10 cellular contexts compared by ENCODE assay signal in genomic region chr6:26743157-26743821, GRCh38.
DNase-seq lines count a peak whose midpoint lies in the region; ATAC-seq and TF ChIP-seq lines count a peak whose summit lies in the region.
"Had no signal": no experiment of that assay in that cellular context is flagged by ENCODE, and none has a peak within 500 bp of the region (broad histone marks: within the 10 kb centered on the region; RNA-seq: fewer than 3 reads in every experiment).

No MANE protein-coding gene starts in this region.

- no peak for ATAC-seq in gastroesophageal sphincter

- H3F3A ChIP-seq in neural cell (ENCODE audit: insufficient read depth, low read length, poor library complexity, severe bottlenecking): no peaks in the 10 kb centered on the region

- no peaks in the 10 kb centered on the region for H3K36me3 ChIP-seq in neural cell (ENCODE audit: insufficient read depth, low read length)
- no peaks in the 10 kb centered on the region for H3K36me3 ChIP-seq in gastroesophageal sphincter

- DNase-seq in ELF-1 (ENCODE audit: low read depth, low spot score) (peak; percentile 87), NB4 (ENCODE audit: low read depth) (peak; percentile 0), epithelial cell of proximal tubule (ENCODE audit: low read depth) (no peak), T-helper 1 cell (no peak), posterior vena cava (ENCODE audit: low spot score) (no peak), NCI-H2227 treated with DMSO at 0.1 percent for 48 hours (lab: John Stamatoyannopoulos, UW) (no peak)
- DNase-seq: SHP77 had no signal

- H3K4me1 ChIP-seq in gastroesophageal sphincter: no peaks in the 10 kb centered on the region

- H4K20me1 ChIP-seq in neural cell (ENCODE audit: insufficient read depth): no peaks in the 10 kb centered on the region

- intact Hi-C loops in posterior vena cava (cut with DNase I): no loop called here

- WGBS in gastroesophageal sphincter (ENCODE audit: low coverage in 1 of 2), 2 donors: 4 to 6% methylated on average over 4 to 18 of the region's 28 CpGs

- H2AFZ ChIP-seq in neural cell (ENCODE audit: low read depth, low read length): no peak overlapping the region

- no peak overlapping the region for H3K4me2 ChIP-seq in neural cell (ENCODE audit: low read length)
- H3K4me2 ChIP-seq: KMS-11 had no signal

- no peaks in the 10 kb centered on the region for H3K79me2 ChIP-seq in neural cell (replicated peaks; ENCODE audit: insufficient read depth, low read length)

- no peaks in the 10 kb centered on the region for H3K9me2 ChIP-seq in neural cell (ENCODE audit: insufficient read depth, low read length)

- H3K27ac ChIP-seq in neural cell (ENCODE audit: low read length) (no peak overlapping the region), gastroesophageal sphincter (no peak overlapping the region)
- H3K27ac ChIP-seq: KMS-11 had no signal

- TF ChIP-seq POLR2A in NB4 (IDR thresholded peaks at IDR 0.05; ENCODE audit: extremely low read depth, insufficient read length): no peak
- TF ChIP-seq POLR2A in gastroesophageal sphincter (IDR thresholded peaks at IDR 0.05): no peak

- H3K4me3 ChIP-seq in NB4 (ENCODE audit: low read depth, low read length): no peak overlapping the region
- peak overlapping the region; percentile 56 for H3K4me3 ChIP-seq in epithelial cell of proximal tubule (ENCODE audit: low read depth, low read length)
- peak overlapping the region; percentile 60 for H3K4me3 ChIP-seq in neural cell (ENCODE audit: low read length)
- no peak overlapping the region for H3K4me3 ChIP-seq in gastroesophageal sphincter

- H3K9me3 ChIP-seq in neural cell (ENCODE audit: low read length) (no peaks in the 10 kb centered on the region), gastroesophageal sphincter (no peaks in the 10 kb centered on the region)

- peak overlapping the region; percentile 16 for H3K9ac ChIP-seq in neural cell (ENCODE audit: low read length)
- H3K9ac ChIP-seq: KMS-11 had no signal

- no peak for TF ChIP-seq RAD21 in neural cell (conservative IDR thresholded peaks at IDR 0.05)

- TF ChIP-seq CTCF in NB4 (IDR thresholded peaks at IDR 0.05; ENCODE audit: low read depth, low read length) (no peak), epithelial cell of proximal tubule (conservative IDR thresholded peaks at IDR 0.05; ENCODE audit: low read depth, low read length) (no peak), neural cell (IDR thresholded peaks at IDR 0.05; ENCODE audit: poor library complexity, severe bottlenecking) (no peak), gastroesophageal sphincter (IDR thresholded peaks at IDR 0.05) (no peak)

- H3K27me3 ChIP-seq in neural cell (ENCODE audit: insufficient read depth, low read depth, low read length) (peaks cover 40% of the 10 kb centered on the region), gastroesophageal sphincter (peaks cover 55% of the 10 kb centered on the region)

- TF ChIP-seq EP300 in neural cell (conservative IDR thresholded peaks at IDR 0.05; ENCODE audit: poor library complexity, severe bottlenecking) (no peak), gastroesophageal sphincter (IDR thresholded peaks at IDR 0.05) (no peak)

TF ChIP-seq in neural cell, 6 proteins besides CTCF, POLR2A, EP300 and RAD21:
- TF ChIP-seq MXI1 (conservative IDR thresholded peaks at IDR 0.05; ENCODE audit: poor library complexity, severe bottlenecking): no peak
- TF ChIP-seq REST (IDR thresholded peaks at IDR 0.05; ENCODE audit: borderline replicate concordance): no peak
- TF ChIP-seq SMC3 (conservative IDR thresholded peaks at IDR 0.05; ENCODE audit: poor library complexity): no peak
- TF ChIP-seq EZH2 (IDR thresholded peaks at IDR 0.05; ENCODE audit: borderline replicate concordance, insufficient read depth, low read length, poor library complexity, severe bottlenecking): no peak
- TF ChIP-seq POLR2AphosphoS5 (IDR thresholded peaks at IDR 0.05): peak; percentile 5
TF ChIP-seq in neural cell: peak in this region for 1.

Comparison
In these comparisons a context has a peak if more than half of its experiments do, and no peak if none do; other contexts are left out.
1. DNase-seq: peak in ELF-1 (single experiment) and NB4 (single experiment); none in epithelial cell of proximal tubule (single experiment), T-helper 1 cell (0 of 5), posterior vena cava (single experiment) and NCI-H2227 treated with DMSO at 0.1 percent for 48 hours (single experiment).
2. H3K4me3 ChIP-seq: peak in epithelial cell of proximal tubule (single experiment) and neural cell (single experiment); none in NB4 (single experiment) and gastroesophageal sphincter (0 of 2).